ENCODE assay signal across 22 cellular contexts in the genomic region with DNA sequence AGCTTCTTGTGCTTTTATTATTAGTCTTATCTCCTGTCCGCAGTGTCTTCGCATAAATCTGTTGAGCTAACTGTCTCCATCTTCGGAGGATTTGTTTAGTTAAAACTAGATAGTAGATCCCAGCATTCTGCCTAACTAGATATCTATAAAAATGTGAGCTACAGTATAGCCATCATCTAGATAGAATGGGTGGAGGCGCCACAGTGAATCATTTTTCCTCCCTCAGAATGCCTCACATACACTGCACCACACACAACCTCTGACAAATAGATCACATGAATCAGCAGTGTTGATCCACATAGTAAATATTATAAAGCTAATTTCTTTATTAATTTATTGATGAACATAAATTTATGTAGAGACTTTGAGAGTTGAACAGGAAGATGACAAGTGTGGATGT.
"Had no signal": no experiment of that assay in that cellular context is flagged by ENCODE, and none has a peak within 500 bp of the region (broad histone marks: within the 10 kb centered on the region; RNA-seq: fewer than 3 reads in every experiment).

No MANE protein-coding gene starts in this region.

- H3K4me1 Mint-ChIP-seq: activated naive CD8-positive, alpha-beta T cell treated with anti-CD3 and anti-CD28 coated beads, Interleukin-2, amount 10 ng/mL, durations not matched to agents 7 days and 5 days had no signal

- H3K27ac ChIP-seq: adrenal gland, breast epithelium, SJSA1 had no signal

- DNase-seq: activated CD4-positive, alpha-beta T cell treated with anti-CD3 and anti-CD28 coated beads for 4 hours; activated CD8-positive, alpha-beta memory T cell treated with anti-CD3 and anti-CD28 coated beads, Interleukin-2, amount 50 U/mL, for 4 hours; activated CD8-positive, alpha-beta T cell treated with anti-CD3 and anti-CD28 coated beads for 36 hours; activated naive CD4-positive, alpha-beta T cell treated with anti-CD3 and anti-CD28 coated beads, Interleukin-2, amount 50 U/mL, for 16 hours; activated naive CD8-positive, alpha-beta T cell treated with anti-CD3 and anti-CD28 coated beads, Interleukin-2, amount 10 ng/mL, durations not matched to agents 7 days and 5 days; activated T-cell treated with anti-CD3 and anti-CD28 coated beads, Interleukin-2, amount 50 U/mL, for 72 hours; adrenal gland; aorta; central memory CD4-positive, alpha-beta T cell; NCI-H1092; NCI-H2029; NCI-H2107; NCI-H446; NCI-H524; PC-3; SHP77 had no signal

- H3K4me1 ChIP-seq: adrenal gland, breast epithelium, SJSA1 had no signal

- H3K27ac Mint-ChIP-seq: activated CD8-positive, alpha-beta T cell treated with anti-CD3 and anti-CD28 coated beads for 36 hours; activated naive CD8-positive, alpha-beta T cell treated with anti-CD3 and anti-CD28 coated beads, Interleukin-2, amount 10 ng/mL, durations not matched to agents 7 days and 5 days; activated T-cell treated with anti-CD3 and anti-CD28 coated beads, Interleukin-2, amount 50 U/mL, for 72 hours; T-helper 1 cell treated with Interleukin-12 subunit alpha and Interleukin-12 subunit beta and Interleukin-4 antibody, amounts not matched to agents 30 μg/mL and 1 μg/mL, for 36 hours had no signal

- H3K9me3 Mint-ChIP-seq: activated CD8-positive, alpha-beta T cell treated with anti-CD3 and anti-CD28 coated beads for 36 hours; activated naive CD8-positive, alpha-beta T cell treated with anti-CD3 and anti-CD28 coated beads, Interleukin-2, amount 10 ng/mL, durations not matched to agents 7 days and 5 days; activated T-cell treated with anti-CD3 and anti-CD28 coated beads, Interleukin-2, amount 50 U/mL, for 72 hours; T-helper 1 cell treated with Interleukin-12 subunit alpha and Interleukin-12 subunit beta and Interleukin-4 antibody, amounts not matched to agents 30 μg/mL and 1 μg/mL, for 36 hours had no signal

- H3K36me3 Mint-ChIP-seq: activated naive CD8-positive, alpha-beta T cell treated with anti-CD3 and anti-CD28 coated beads, Interleukin-2, amount 10 ng/mL, durations not matched to agents 7 days and 5 days had no signal

- H3K4me3 Mint-ChIP-seq: activated CD8-positive, alpha-beta T cell treated with anti-CD3 and anti-CD28 coated beads for 36 hours; activated naive CD8-positive, alpha-beta T cell treated with anti-CD3 and anti-CD28 coated beads, Interleukin-2, amount 10 ng/mL, durations not matched to agents 7 days and 5 days; activated T-cell treated with anti-CD3 and anti-CD28 coated beads, Interleukin-2, amount 50 U/mL, for 72 hours; T-helper 1 cell treated with Interleukin-12 subunit alpha and Interleukin-12 subunit beta and Interleukin-4 antibody, amounts not matched to agents 30 μg/mL and 1 μg/mL, for 36 hours had no signal

- FAIRE-seq: RCC 7860 had no signal

- H3K27me3 ChIP-seq: adrenal gland, breast epithelium, SJSA1 had no signal

- H3K36me3 ChIP-seq: adrenal gland, breast epithelium, SJSA1 had no signal

- H3K27me3 Mint-ChIP-seq: activated naive CD8-positive, alpha-beta T cell treated with anti-CD3 and anti-CD28 coated beads, Interleukin-2, amount 10 ng/mL, durations not matched to agents 7 days and 5 days had no signal

- H3K9me3 ChIP-seq: adrenal gland, breast epithelium, SJSA1 had no signal

- ATAC-seq: activated CD4-positive, CD25-positive, alpha-beta regulatory T cell treated with anti-CD3 and anti-CD28 coated beads, Interleukin-2, amount 50 U/mL, for 24 hours; activated CD8-positive, alpha-beta T cell treated with anti-CD3 and anti-CD28 coated beads for 36 hours; activated T-cell treated with anti-CD3 and anti-CD28 coated beads, Interleukin-2, amount 50 U/mL, for 72 hours; PC-3; SK-N-SH treated with all-trans-retinoic acid at 6 μM for 48 hours had no signal

- H3K4me3 ChIP-seq: adrenal gland, breast epithelium, SJSA1 had no signal
